In the genomic region with DNA sequence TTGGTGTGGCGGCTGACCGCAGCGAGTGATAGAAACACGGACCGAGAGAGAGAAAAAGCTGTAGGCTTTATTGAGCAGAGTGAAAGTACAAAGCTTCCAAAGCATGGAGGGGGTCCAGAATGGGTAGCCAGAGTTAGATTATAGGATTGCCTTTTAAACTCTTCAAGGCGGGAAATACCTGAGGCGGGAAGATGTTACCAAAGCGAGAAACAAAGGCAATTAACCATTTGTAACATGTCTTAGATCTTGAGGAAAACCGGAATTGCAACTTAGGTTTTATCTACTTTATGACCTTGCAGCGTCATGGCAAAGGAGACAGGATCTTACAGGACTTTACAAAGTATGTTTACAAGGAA, we compare ENCODE assay signal across 8 cellular contexts.
DNase-seq lines count a peak whose midpoint lies in the region; ATAC-seq and TF ChIP-seq lines count a peak whose summit lies in the region.
"Not testable (repeated sequence)": the region's sequence is repeated elsewhere in the genome, so short reads cannot be mapped to it uniquely, and the experiment has no call there.

No MANE protein-coding gene starts in this region.

- H3K27ac ChIP-seq in CD8-positive, alpha-beta T cell (ENCODE audit: low read depth, low read length): peak overlapping the region; percentile 20
- H3K27ac ChIP-seq in endodermal cell (ENCODE audit: low read depth, low read length): not testable (repeated sequence)
- H3K27ac ChIP-seq in mesodermal cell (ENCODE audit: low read depth, low read length, severe bottlenecking) (peak overlapping the region; percentile 8), tibial nerve (peak overlapping the region in 3 of 4 donors; percentile 39 to 57 (median 43))

- not testable (repeated sequence) for H3K36me3 ChIP-seq in CD8-positive, alpha-beta T cell (ENCODE audit: insufficient read depth, low read length); Loucy (ENCODE audit: insufficient read depth, low read length); endodermal cell (ENCODE audit: control insufficient read depth, insufficient read depth, low read length); mesodermal cell (ENCODE audit: control insufficient read depth, insufficient read depth, low read length); tibial nerve

- not testable (repeated sequence) for H4K20me1 ChIP-seq in Loucy (ENCODE audit: insufficient read depth, low read length, poor library complexity, severe bottlenecking)

- intact Hi-C loops in CD8-positive, alpha-beta T cell (cut with DNase I, micrococcal nuclease): loop anchor here in 1 of 2 experiments (5.0 kb wide), 1 partner anchor 36 kb away; no protein-coding TSS in a partner anchor
- intact Hi-C loops in activated CD4-positive, alpha-beta T cell treated with anti-CD3 and anti-CD28 coated beads for 36 hours (cut with DNase I, micrococcal nuclease): loop anchor here (5.0 kb wide), 2 partner anchors 119 to 229 kb away; no protein-coding TSS in a partner anchor

- not testable (repeated sequence) for H3K4me2 ChIP-seq in Loucy (ENCODE audit: low read depth, low read length, poor library complexity, severe bottlenecking)

- WGBS in endodermal cell (ENCODE audit: insufficient coverage in 1 of 2, insufficient read length in 1 of 2), 2 experiments: 93 to 94% methylated on average over 10 of the region's 10 CpGs
- WGBS in mesodermal cell (ENCODE audit: insufficient coverage in 2 of 2), 2 experiments: 91 to 96% methylated on average over 10 of the region's 10 CpGs
- 83 to 85% methylated on average over 10 of the region's 10 CpGs for WGBS in tibial nerve, 2 donors

- not testable (repeated sequence) for ATAC-seq in CD8-positive, alpha-beta T cell; activated CD4-positive, alpha-beta T cell treated with anti-CD3 and anti-CD28 coated beads for 36 hours; activated naive CD4-positive, alpha-beta T cell treated with anti-CD3 and anti-CD28 coated beads, Interleukin-2, amount 50 U/mL, for 72 hours

- H3K9me3 ChIP-seq in CD8-positive, alpha-beta T cell (ENCODE audit: low read length); Loucy (ENCODE audit: insufficient read depth, low read depth, low read length); endodermal cell (ENCODE audit: control insufficient read depth, low read length); mesodermal cell (ENCODE audit: control insufficient read depth, low read length); tibial nerve: not testable (repeated sequence)

- H3K4me1 ChIP-seq in CD8-positive, alpha-beta T cell (ENCODE audit: insufficient read depth, low read length): peaks cover 27% of the 10 kb centered on the region
- H3K4me1 ChIP-seq in Loucy (ENCODE audit: insufficient read depth, low read length, poor library complexity, severe bottlenecking) (peaks cover 36% of the 10 kb centered on the region), tibial nerve (peaks cover 0 to 12% (median 2%) of the 10 kb centered on the region in 4 donors)
- not testable (repeated sequence) for H3K4me1 ChIP-seq in endodermal cell (ENCODE audit: control insufficient read depth, insufficient read depth, low read length); mesodermal cell (ENCODE audit: control insufficient read depth, insufficient read depth, low read length, poor library complexity, severe bottlenecking)

- H2AFZ ChIP-seq in Loucy (ENCODE audit: low read length): peak overlapping the region; percentile 55; the same call in 1 of the 2 replicates

- not testable (repeated sequence) for H3K9me3 Mint-ChIP-seq in CD8-positive, alpha-beta T cell; activated CD4-positive, alpha-beta T cell treated with anti-CD3 and anti-CD28 coated beads for 36 hours (ENCODE audit: low read depth); activated naive CD4-positive, alpha-beta T cell treated with anti-CD3 and anti-CD28 coated beads, Interleukin-2, amount 50 U/mL, for 72 hours; endodermal cell; progenitor cell of endocrine pancreas (ENCODE audit: low read depth)

- TF ChIP-seq CTCF in CD8-positive, alpha-beta T cell (IDR thresholded peaks at IDR 0.05); Loucy (conservative IDR thresholded peaks at IDR 0.05; ENCODE audit: low read length); endodermal cell (conservative IDR thresholded peaks at IDR 0.05); progenitor cell of endocrine pancreas (IDR thresholded peaks at IDR 0.05; ENCODE audit: unreplicated experiment); tibial nerve (IDR thresholded peaks at IDR 0.05): not testable (repeated sequence)

- not testable (repeated sequence) for H3K36me3 Mint-ChIP-seq in CD8-positive, alpha-beta T cell; activated CD4-positive, alpha-beta T cell treated with anti-CD3 and anti-CD28 coated beads for 36 hours (ENCODE audit: low read depth); activated naive CD4-positive, alpha-beta T cell treated with anti-CD3 and anti-CD28 coated beads, Interleukin-2, amount 50 U/mL, for 72 hours; endodermal cell (ENCODE audit: low read depth); progenitor cell of endocrine pancreas (ENCODE audit: insufficient read depth)

- TF ChIP-seq POLR2A in tibial nerve (IDR thresholded peaks at IDR 0.05): not testable (repeated sequence)

- H3K27ac Mint-ChIP-seq in CD8-positive, alpha-beta T cell: peak overlapping the region; percentile 89
- peak overlapping the region; percentile 80 for H3K27ac Mint-ChIP-seq in activated CD4-positive, alpha-beta T cell treated with anti-CD3 and anti-CD28 coated beads for 36 hours
- H3K27ac Mint-ChIP-seq in activated naive CD4-positive, alpha-beta T cell treated with anti-CD3 and anti-CD28 coated beads, Interleukin-2, amount 50 U/mL, for 72 hours: peak overlapping the region; percentile 82 to 87
- peak overlapping the region; percentile 31 for H3K27ac Mint-ChIP-seq in endodermal cell
- H3K27ac Mint-ChIP-seq in progenitor cell of endocrine pancreas: peak overlapping the region; percentile 12

- H3F3A ChIP-seq in Loucy (ENCODE audit: low read depth): not testable (repeated sequence)

- DNase-seq in CD8-positive, alpha-beta T cell; activated CD4-positive, alpha-beta T cell treated with anti-CD3 and anti-CD28 coated beads for 36 hours; activated naive CD4-positive, alpha-beta T cell treated with anti-CD3 and anti-CD28 coated beads, Interleukin-2, amount 50 U/mL, for 72 hours (ENCODE audit: low spot score in 2 of 2); endodermal cell; progenitor cell of endocrine pancreas (ENCODE audit: low spot score, unreplicated experiment); tibial nerve (ENCODE audit: low spot score in 2 of 2): not testable (repeated sequence)

- not testable (repeated sequence) for H3K27me3 Mint-ChIP-seq in CD8-positive, alpha-beta T cell (ENCODE audit: low read depth); activated CD4-positive, alpha-beta T cell treated with anti-CD3 and anti-CD28 coated beads for 36 hours; endodermal cell (ENCODE audit: insufficient read depth); progenitor cell of endocrine pancreas

- not testable (repeated sequence) for H3K9me2 ChIP-seq in Loucy (replicated peaks; ENCODE audit: low read depth, low read length)

- not testable (repeated sequence) for TF ChIP-seq EP300 in tibial nerve (IDR thresholded peaks at IDR 0.05)

- H3K79me2 ChIP-seq in Loucy (ENCODE audit: insufficient read depth, low read length): not testable (repeated sequence)

- peak overlapping the region; percentile 80 for H3K4me3 Mint-ChIP-seq in CD8-positive, alpha-beta T cell
- peak overlapping the region; percentile 65 for H3K4me3 Mint-ChIP-seq in activated CD4-positive, alpha-beta T cell treated with anti-CD3 and anti-CD28 coated beads for 36 hours
- H3K4me3 Mint-ChIP-seq in endodermal cell; progenitor cell of endocrine pancreas (ENCODE audit: low read depth): not testable (repeated sequence)

- peaks cover 51% of the 10 kb centered on the region for H3K4me1 Mint-ChIP-seq in CD8-positive, alpha-beta T cell (ENCODE audit: low read depth)
- peaks cover 43% of the 10 kb centered on the region for H3K4me1 Mint-ChIP-seq in activated CD4-positive, alpha-beta T cell treated with anti-CD3 and anti-CD28 coated beads for 36 hours
- peaks cover 33% of the 10 kb centered on the region for H3K4me1 Mint-ChIP-seq in endodermal cell
- H3K4me1 Mint-ChIP-seq in progenitor cell of endocrine pancreas (ENCODE audit: low read depth): peaks cover 22% of the 10 kb centered on the region

- peak overlapping the region; percentile 14 for H3K4me3 ChIP-seq in CD8-positive, alpha-beta T cell (ENCODE audit: low read depth, low read length)
- H3K4me3 ChIP-seq in Loucy (ENCODE audit: low read length, poor library complexity, severe bottlenecking); endodermal cell (ENCODE audit: low read length); mesodermal cell (ENCODE audit: extremely low read depth, insufficient read depth, low read length, poor library complexity, severe bottlenecking); tibial nerve: not testable (repeated sequence)

- not testable (repeated sequence) for H3K27me3 ChIP-seq in CD8-positive, alpha-beta T cell (ENCODE audit: insufficient read depth, low read length); Loucy (ENCODE audit: insufficient read depth, low read length, poor library complexity, severe bottlenecking); endodermal cell (ENCODE audit: control insufficient read depth, insufficient read depth, low read length, poor library complexity, severe bottlenecking); tibial nerve

- CTCF ChIA-PET in CD8-positive, alpha-beta T cell (lab: Charles Lee): interaction anchor here (0.8 to 6.1 kb wide), 31 partner anchors 8 to 231 kb away, joined by 3 to 131 read pairs (median 8); partner anchors contain the start of gene STARD3NL
- CTCF ChIA-PET in activated CD4-positive, alpha-beta T cell treated with anti-CD3 and anti-CD28 coated beads for 36 hours (lab: Charles Lee): interaction anchor here (0.6 to 4.5 kb wide), 31 partner anchors 9 to 229 kb away, joined by 3 to 80 read pairs (median 5); partner anchors contain the start of gene STARD3NL

- H3K9ac ChIP-seq in Loucy (ENCODE audit: low read depth, low read length, poor library complexity, severe bottlenecking); endodermal cell (ENCODE audit: extremely low read depth, low read length, poor library complexity, severe bottlenecking): not testable (repeated sequence)

- POLR2A ChIA-PET in CD8-positive, alpha-beta T cell (lab: Charles Lee): interaction anchor here (0.6 to 2.2 kb wide), 9 partner anchors 8 to 123 kb away, joined by 3 to 22 read pairs (median 4); no protein-coding TSS in a partner anchor
- POLR2A ChIA-PET in activated CD4-positive, alpha-beta T cell treated with anti-CD3 and anti-CD28 coated beads for 36 hours (lab: Charles Lee): interaction anchor here (1.1 kb wide), 1 partner anchor 9 kb away, joined by 4 read pairs; no protein-coding TSS in a partner anchor

Comparison
In these comparisons a context has a peak if more than half of its experiments do, and no peak if none do; other contexts are left out.
1. H3K27ac Mint-ChIP-seq: peak in every context shown above with its lines; median percentile 89 in CD8-positive, alpha-beta T cell; 84 in activated naive CD4-positive, alpha-beta T cell treated with anti-CD3 and anti-CD28 coated beads, Interleukin-2, amount 50 U/mL, for 72 hours; 80 in activated CD4-positive, alpha-beta T cell treated with anti-CD3 and anti-CD28 coated beads for 36 hours; 31 in endodermal cell; 12 in progenitor cell of endocrine pancreas.